In genomic region chr1:111204923-111205723, GRCh38 we compare ENCODE assay signal across 10 cellular contexts. TPM values are rescaled to one million over a fixed set of nuclear protein-coding genes. Genes with fewer than 3 reads are reported as not detected.
DNase-seq lines count a peak whose midpoint lies in the region; ATAC-seq and TF ChIP-seq lines count a peak whose summit lies in the region.
"Had no signal": no experiment of that assay in that cellular context is flagged by ENCODE, and none has a peak within 500 bp of the region (broad histone marks: within the 10 kb centered on the region; RNA-seq: fewer than 3 reads in every experiment).

No MANE protein-coding gene starts in this region.

- H3K9me3 ChIP-seq in colonic mucosa: no peaks in the 10 kb centered on the region

- H3K36me3 ChIP-seq in GM06990 (ENCODE audit: control insufficient read depth, insufficient read depth, low read length): peaks cover 1% of the 10 kb centered on the region
- no peaks in the 10 kb centered on the region for H3K36me3 ChIP-seq in colonic mucosa
- H3K36me3 ChIP-seq in rectal smooth muscle tissue (ENCODE audit: control insufficient read depth, insufficient read depth, low read length): no peaks in the 10 kb centered on the region
- H3K36me3 ChIP-seq: cardiac muscle cell had no signal

- H3K4me1 ChIP-seq in colonic mucosa (peaks cover 23% of the 10 kb centered on the region), rectal smooth muscle tissue (ENCODE audit: control insufficient read depth, insufficient read depth, low read length) (no peaks in the 10 kb centered on the region)

- ATAC-seq in HG02970 (IDR thresholded peaks at IDR 0.05; ENCODE audit: low FRiP score, unreplicated experiment): no peak
- no peak for ATAC-seq in HG03139 (IDR thresholded peaks at IDR 0.05; ENCODE audit: unreplicated experiment)

- H3K27me3 ChIP-seq in GM06990 (replicated peaks; ENCODE audit: control insufficient read depth, insufficient read depth, low read length) (no peaks in the 10 kb centered on the region), colonic mucosa (no peaks in the 10 kb centered on the region), rectal smooth muscle tissue (ENCODE audit: control insufficient read depth, insufficient read depth, low read length) (peaks cover 6% of the 10 kb centered on the region)

- H3K9ac ChIP-seq in colonic mucosa (ENCODE audit: low read depth in 2 of 2, low read length in 2 of 2): peak overlapping the region in 1 of 2 donors; percentile 88
- H3K9ac ChIP-seq in rectal smooth muscle tissue (ENCODE audit: low read length): no peak overlapping the region

- peak overlapping the region; percentile 92 for H3K27ac ChIP-seq in colonic mucosa
- H3K27ac ChIP-seq in rectal smooth muscle tissue (ENCODE audit: low read depth, low read length): no peak overlapping the region
- H3K27ac ChIP-seq: cardiac muscle cell had no signal

- TF ChIP-seq CTCF in GM06990 (IDR thresholded peaks at IDR 0.05; ENCODE audit: insufficient read depth, low read length, poor library complexity, severe bottlenecking): no peak
- no peak for TF ChIP-seq CTCF in colonic mucosa (IDR thresholded peaks at IDR 0.05)

- DNase-seq in GM06990 (ENCODE audit: extremely low read depth, insufficient read length) (peak; percentile 39), NOMO-1 (lab: John Stamatoyannopoulos, UW; ENCODE audit: unreplicated experiment in 2 of 2) (peak; percentile 69 to 84), colonic mucosa (no peak), head of caudate nucleus (no peak), globus pallidus (ENCODE audit: low spot score) (no peak)
- DNase-seq: mesendoderm had no signal

- H3K4me3 ChIP-seq in GM06990 (replicated peaks; ENCODE audit: low read depth, low read length): peak overlapping the region; percentile 71
- peak overlapping the region; percentile 77 for H3K4me3 ChIP-seq in colonic mucosa
- peak overlapping the region; percentile 66 for H3K4me3 ChIP-seq in rectal smooth muscle tissue (ENCODE audit: low read length)

- intact Hi-C loops in colonic mucosa (cut with DNase I): no loop called here
- intact Hi-C loops in head of caudate nucleus (cut with DNase I): no loop called here

RNA-seq across cellular contexts. Expression of gene DENND2D, which starts 4.7 kb away (rescaled TPM):
- total RNA-seq in colonic mucosa: 10 to 100 TPM; 51.0 to 65.2 TPM

RNA-seq across cellular contexts. Expression of gene CHI3L2, which starts 22.4 kb away (rescaled TPM):
- total RNA-seq in colonic mucosa: under 1 TPM; 0.49 to 0.53 TPM
- total RNA-seq: cardiac muscle cell had no signal

Comparison
In these comparisons a context has a peak if more than half of its experiments do, and no peak if none do; other contexts are left out.
1. DNase-seq: peak in GM06990 (single experiment) and NOMO-1 (2 of 2); none in colonic mucosa (single experiment), head of caudate nucleus (0 of 42) and globus pallidus (single experiment).
2. Peak in every context shown above with its lines, with median percentiles within 50 percentile points of each other: H3K4me3 ChIP-seq.